Comparison of ENCODE assay signal across 23 cellular contexts in the genomic region with DNA sequence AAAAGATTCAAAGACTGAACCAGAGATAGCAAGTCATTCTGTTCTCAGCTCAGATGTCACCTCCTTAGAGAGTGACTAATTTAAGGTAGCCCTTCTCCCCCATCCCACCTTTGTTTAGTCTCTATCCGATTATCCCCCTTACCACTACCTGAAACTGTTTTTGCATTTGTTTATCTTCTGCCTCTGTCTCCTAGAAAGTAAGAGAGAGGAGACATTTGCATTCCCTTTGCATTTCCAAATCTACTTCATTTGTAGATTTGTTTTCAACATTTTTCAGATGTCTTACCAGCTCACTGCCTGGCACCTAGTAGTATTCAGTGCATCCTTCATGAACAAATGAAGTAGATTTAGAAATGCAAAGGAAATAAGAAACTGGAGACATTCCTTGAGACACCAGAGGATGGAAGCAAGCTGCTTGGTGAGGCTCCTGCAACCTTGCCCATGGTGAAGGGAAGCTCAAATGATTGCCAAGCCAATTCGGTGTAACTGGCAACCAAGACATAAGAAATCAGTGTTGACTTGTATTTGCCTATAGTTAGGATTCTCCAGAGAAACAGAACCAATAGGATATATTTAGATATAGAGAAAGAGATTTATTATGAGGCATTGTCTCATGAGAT.
DNase-seq lines count a peak whose midpoint lies in the region; ATAC-seq and TF ChIP-seq lines count a peak whose summit lies in the region.
"Had no signal": no experiment of that assay in that cellular context is flagged by ENCODE, and none has a peak within 500 bp of the region (broad histone marks: within the 10 kb centered on the region; RNA-seq: fewer than 3 reads in every experiment).

No MANE protein-coding gene starts in this region.

- intact Hi-C loops in gastrocnemius medialis (cut with DNase I; ENCODE audit: low total_unique reads), result no loop called here

- peaks cover 34% of the 10 kb centered on the region for H3K9me3 Mint-ChIP-seq in WTC11
- H3K9me3 Mint-ChIP-seq: CD4-positive, alpha-beta T cell had no signal

- H3K4me3 Mint-ChIP-seq in WTC11, result 0 out of 2 replicates have a peak overlapping the region, but pooled peaks have one; percentile 1
- H3K4me3 Mint-ChIP-seq: CD4-positive, alpha-beta T cell had no signal

- CTCF ChIA-PET in WTC11 (lab: Charles Lee), result interaction anchor here (0.6 to 3.0 kb wide), 3 partner anchors 194 to 597 kb away, joined by 3 to 15 read pairs (median 3); no protein-coding TSS in a partner anchor

- H3K36me3 Mint-ChIP-seq in WTC11, result peaks cover 35% of the 10 kb centered on the region

- peaks cover 53% of the 10 kb centered on the region for H3K4me1 Mint-ChIP-seq in WTC11

- H3K4me1 ChIP-seq in HUES48 (ENCODE audit: control insufficient read depth, insufficient read depth, low read length) (peaks cover 42% of the 10 kb centered on the region), iPS-20b (ENCODE audit: insufficient read depth, low read length) (peaks cover 34% of the 10 kb centered on the region), gastrocnemius medialis (peaks cover 0 to 23% of the 10 kb centered on the region in 2 donors)
- H3K4me1 ChIP-seq: Peyer's patch had no signal

- no peak for TF ChIP-seq CTCF in WTC11 (IDR thresholded peaks at IDR 0.05)
- no peak for TF ChIP-seq CTCF in gastrocnemius medialis (IDR thresholded peaks at IDR 0.05 in 4 of 5, conservative IDR thresholded peaks at IDR 0.05 in 1 of 5)

- H3K9ac ChIP-seq in HUES48 (ENCODE audit: low read depth, low read length), result peak overlapping the region; percentile 55
- peak overlapping the region; percentile 64; the same call in 1 of the 2 replicates for H3K9ac ChIP-seq in iPS-20b (ENCODE audit: low read depth, low read length)
- H3K9ac ChIP-seq: BLaER1 had no signal

- DNase-seq in WTC11 (ENCODE audit: low spot score) (no peak), gastrocnemius medialis (no peak), Ammon's horn (ENCODE audit: low spot score) (no peak)
- DNase-seq: CD4-positive, alpha-beta T cell; COR-L47; DMS 273 treated with DMSO at 0.1 percent for 48 hours; DMS79 treated with DMSO at 0.1 percent for 48 hours; GOT3; KG1; NCI-H1105; NCI-H146; NCI-H2029; NCI-H2227 treated with DMSO at 0.1 percent for 48 hours; NCI-H510A; NCI-H774; NK-92 treated with Interleukin-12 subunit alpha and Interleukin-12 subunit beta, amount 100 ng/mL, for 24 hours; Peyer's patch had no signal

- H3K27ac ChIP-seq in HUES48 (ENCODE audit: low read depth, low read length), result peak overlapping the region; percentile 92
- peak overlapping the region; percentile 88 for H3K27ac ChIP-seq in iPS-20b (ENCODE audit: low read length)
- H3K27ac ChIP-seq in gastrocnemius medialis, result no peak overlapping the region
- H3K27ac ChIP-seq: BLaER1, Peyer's patch had no signal

- H3K27me3 Mint-ChIP-seq in WTC11 (ENCODE audit: low read depth), result no peaks in the 10 kb centered on the region

- TF ChIP-seq POLR2A in gastrocnemius medialis (IDR thresholded peaks at IDR 0.05), result no peak

- H3K36me3 ChIP-seq in HUES48 (ENCODE audit: control insufficient read depth, insufficient read depth, low read length) (peaks cover 15% of the 10 kb centered on the region; the same call in 1 of the 2 replicates), iPS-20b (ENCODE audit: insufficient read depth, low read depth, low read length) (peaks cover 10% of the 10 kb centered on the region; the same call in 1 of the 2 replicates), gastrocnemius medialis (no peaks in the 10 kb centered on the region)
- H3K36me3 ChIP-seq: BLaER1, Peyer's patch had no signal

- H3K27me3 ChIP-seq in HUES48 (ENCODE audit: control insufficient read depth, insufficient read depth, low read length), result no peaks in the 10 kb centered on the region
- no peaks in the 10 kb centered on the region for H3K27me3 ChIP-seq in iPS-20b (ENCODE audit: insufficient read depth, low read length)
- H3K27me3 ChIP-seq in gastrocnemius medialis, result no peaks in the 10 kb centered on the region
- H3K27me3 ChIP-seq: BLaER1, Peyer's patch had no signal

- POLR2A ChIA-PET in WTC11 (lab: Charles Lee), result no interaction called here

- in situ Hi-C loops in gastrocnemius medialis (cut with MboI; ENCODE audit: low sequenced_read_pairs in 4 of 4), result no loop called here

- peaks cover 16% of the 10 kb centered on the region for H3K9me3 ChIP-seq in HUES48 (ENCODE audit: control insufficient read depth, insufficient read depth, low read length)
- peaks cover 14% of the 10 kb centered on the region; the same call in 1 of the 2 replicates for H3K9me3 ChIP-seq in iPS-20b (ENCODE audit: insufficient read depth, low read depth, low read length)
- no peaks in the 10 kb centered on the region for H3K9me3 ChIP-seq in gastrocnemius medialis
- H3K9me3 ChIP-seq: BLaER1, Peyer's patch had no signal

- H3K4me3 ChIP-seq in HUES48 (ENCODE audit: low read depth, low read length), result peak overlapping the region; percentile 39
- peak overlapping the region; percentile 32; the same call in 1 of the 2 replicates for H3K4me3 ChIP-seq in iPS-20b (ENCODE audit: low read length)
- no peak overlapping the region for H3K4me3 ChIP-seq in gastrocnemius medialis
- H3K4me3 ChIP-seq: BLaER1, GM12878, Peyer's patch had no signal

- peak; percentile 89 for ATAC-seq in WTC11
- no peak for ATAC-seq in gastrocnemius medialis
- no peak for ATAC-seq in HG03378 (IDR thresholded peaks at IDR 0.05; ENCODE audit: unreplicated experiment)
- no peak for ATAC-seq in GM19455 (IDR thresholded peaks at IDR 0.05; ENCODE audit: unreplicated experiment)

- peak overlapping the region; percentile 98 for H3K27ac Mint-ChIP-seq in WTC11
- H3K27ac Mint-ChIP-seq: CD4-positive, alpha-beta T cell had no signal

TF ChIP-seq in WTC11, 78 proteins besides CTCF, POLR2A, EP300 and RAD21:
- TF ChIP-seq NFATC4 (CRISPR knock-in tag; IDR thresholded peaks at IDR 0.05) (no peak), OVOL2 (CRISPR knock-in tag; IDR thresholded peaks at IDR 0.05; ENCODE audit: borderline replicate concordance) (no peak), ZNF423 (CRISPR knock-in tag; IDR thresholded peaks at IDR 0.05) (peak; percentile 43; the same call in 1 of the 2 replicates), FOXP1 (CRISPR knock-in tag; IDR thresholded peaks at IDR 0.05; ENCODE audit: borderline replicate concordance) (no peak), FOXK1 (CRISPR knock-in tag; IDR thresholded peaks at IDR 0.05) (0 out of 2 replicates have a peak, but pooled peaks have one; percentile 53), FOXP4 (CRISPR knock-in tag; IDR thresholded peaks at IDR 0.05) (peak; percentile 67; the same call in 1 of the 2 replicates), USF1 (CRISPR knock-in tag; IDR thresholded peaks at IDR 0.05) (no peak), SP1 (CRISPR knock-in tag; conservative IDR thresholded peaks at IDR 0.05) (peak; percentile 45), PRRX2 (CRISPR knock-in tag; IDR thresholded peaks at IDR 0.05) (no peak), ZNF671 (CRISPR knock-in tag; IDR thresholded peaks at IDR 0.05) (0 out of 2 replicates have a peak, but pooled peaks have one; percentile 49), JAZF1 (CRISPR knock-in tag; IDR thresholded peaks at IDR 0.05) (no peak), ZNF512 (CRISPR knock-in tag; IDR thresholded peaks at IDR 0.05; ENCODE audit: borderline replicate concordance) (no peak), TEAD1 (CRISPR knock-in tag; IDR thresholded peaks at IDR 0.05) (peak; percentile 77; the same call in 1 of the 2 replicates)

Comparison
In these comparisons a context has a peak if more than half of its experiments do, and no peak if none do; other contexts are left out.
1. H3K27ac ChIP-seq: peak in HUES48 (single experiment) and iPS-20b (single experiment); none in gastrocnemius medialis (0 of 4).
2. H3K4me3 ChIP-seq: peak in HUES48 (single experiment) and iPS-20b (single experiment); none in gastrocnemius medialis (0 of 4).